In the genomic region with DNA sequence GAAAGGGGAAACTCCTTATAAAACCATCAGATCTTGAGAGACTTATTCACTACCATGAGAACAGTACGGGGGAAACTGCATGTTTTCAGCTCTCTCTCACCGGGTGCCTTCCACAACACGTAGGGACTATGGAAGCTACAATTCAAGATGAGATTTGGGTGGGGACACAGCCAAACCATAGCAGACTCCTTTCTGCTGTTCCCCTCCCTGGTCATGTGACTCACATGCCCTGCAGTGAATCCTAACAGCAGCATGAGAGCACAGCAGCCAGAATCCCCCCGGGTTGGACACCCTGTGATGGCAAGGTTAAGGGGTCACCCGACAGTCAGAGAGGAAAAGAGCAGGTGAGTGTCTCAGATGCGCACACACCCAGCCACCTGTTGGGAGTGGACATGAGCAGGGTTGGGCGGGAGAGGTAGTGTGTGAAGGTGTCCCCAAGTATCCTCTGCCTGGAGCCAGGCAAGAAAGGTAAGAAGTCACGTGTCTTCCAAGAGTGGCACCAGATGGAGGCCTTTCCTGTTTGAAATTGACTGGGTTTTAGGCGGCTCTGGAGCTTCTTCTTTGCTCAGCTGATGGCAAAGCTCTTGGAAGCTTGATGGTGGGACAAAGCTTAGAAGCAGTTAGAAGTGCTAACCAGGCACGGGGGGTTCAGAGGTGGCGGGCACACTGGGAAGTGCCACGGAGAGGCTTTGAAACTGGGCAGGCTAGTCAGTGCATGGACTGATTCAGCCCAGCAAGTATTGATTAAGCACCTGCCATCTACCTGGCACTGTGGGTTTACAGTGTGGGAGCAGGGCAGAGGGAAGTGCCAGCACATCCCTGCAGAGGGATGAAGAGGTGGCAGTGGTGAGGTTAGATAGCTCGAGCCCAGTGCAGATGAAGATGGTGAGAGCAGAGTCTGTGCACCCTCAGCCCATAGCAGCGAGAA, we compare ENCODE assay signal across 12 cellular contexts.
DNase-seq lines count a peak whose midpoint lies in the region; ATAC-seq and TF ChIP-seq lines count a peak whose summit lies in the region.
"Had no signal": no experiment of that assay in that cellular context is flagged by ENCODE, and none has a peak within 500 bp of the region (broad histone marks: within the 10 kb centered on the region; RNA-seq: fewer than 3 reads in every experiment).

No MANE protein-coding gene starts in this region.

- BruUV-seq in mammary epithelial cell (replicated peaks; lab: Mats Ljungman, UMichigan): TSS peak; percentile 82

- H3K27me3 ChIP-seq in KMS-11 (ENCODE audit: insufficient read depth, low read depth): no peaks in the 10 kb centered on the region
- H3K27me3 ChIP-seq in mammary epithelial cell (ENCODE audit: insufficient read depth, low read length): no peaks in the 10 kb centered on the region
- no peaks in the 10 kb centered on the region for H3K27me3 ChIP-seq in mesenchymal stem cell (ENCODE audit: control insufficient read depth in 1 of 2, insufficient read depth in 1 of 2, low read length in 2 of 2)

- peaks cover 2% of the 10 kb centered on the region for H3K27me3 Mint-ChIP-seq in glutamatergic neuron (ENCODE audit: unreplicated experiment)

- in situ Hi-C loops in mammary epithelial cell (cut with MboI; ENCODE audit: low sequenced_read_pairs in 2 of 2): no loop called here

- H4K91ac ChIP-seq in mesenchymal stem cell (ENCODE audit: low read length): peak overlapping the region; percentile 53

- no peaks in the 10 kb centered on the region for H3K79me1 ChIP-seq in mesenchymal stem cell (replicated peaks; ENCODE audit: low read length, poor library complexity, severe bottlenecking)

- no peak for DNase-seq in mammary epithelial cell
- DNase-seq in mesenchymal stem cell: no peak
- DNase-seq in substantia nigra (lab: John Stamatoyannopoulos, UW): no peak
- no peak for DNase-seq in glutamatergic neuron
- DNase-seq in left lobe of liver (ENCODE audit: low spot score): no peak
- DNase-seq: activated CD4-positive, CD25-positive, alpha-beta regulatory T cell; activated naive CD4-positive, alpha-beta T cell treated with anti-CD3 and anti-CD28 coated beads, Interleukin-2, amount 50 U/mL, for 16 hours; stimulated activated CD4-positive, alpha-beta T cell treated with anti-CD3 and anti-CD28 coated beads, Interleukin-1b, Interleukin-23, amount 100 ng/mL, for 48 hours had no signal

- H3K9me3 ChIP-seq in mammary epithelial cell (replicated peaks; ENCODE audit: insufficient read depth, low read length) (no peaks in the 10 kb centered on the region), mesenchymal stem cell (ENCODE audit: control insufficient read depth, low read length) (no peaks in the 10 kb centered on the region)

- CTCF ChIA-PET in mammary epithelial cell (lab: Charles Lee; ENCODE audit: low non-redundant PET): interaction anchor here (0.6 kb wide), 1 partner anchor 64 kb away, joined by 4 read pairs; no protein-coding TSS in a partner anchor

- H3K4me2 ChIP-seq in KMS-11 (peak overlapping the region; percentile 53; the same call in 1 of the 2 replicates), mammary epithelial cell (ENCODE audit: insufficient read depth, low read depth, low read length) (peak overlapping the region; percentile 12), mesenchymal stem cell (ENCODE audit: low read length, poor library complexity, severe bottlenecking) (no peak overlapping the region)

- H3K4me1 Mint-ChIP-seq in glutamatergic neuron (ENCODE audit: low read depth, unreplicated experiment): no peaks in the 10 kb centered on the region
- H3K4me1 Mint-ChIP-seq: memory B cell had no signal

- H3K4ac ChIP-seq in mesenchymal stem cell (ENCODE audit: low read depth in 1 of 2, low read length in 2 of 2): peak overlapping the region in 1 of 2 experiments; percentile 68

- no peak overlapping the region for H3K4me3 Mint-ChIP-seq in glutamatergic neuron (ENCODE audit: unreplicated experiment)
- H3K4me3 Mint-ChIP-seq: memory B cell had no signal

- ATAC-seq in left lobe of liver: no peak
- no peak for ATAC-seq in HG02610 (IDR thresholded peaks at IDR 0.05; ENCODE audit: unreplicated experiment)
- no peak for ATAC-seq in GM21515 (IDR thresholded peaks at IDR 0.05; ENCODE audit: unreplicated experiment)

- H4K8ac ChIP-seq in mesenchymal stem cell (ENCODE audit: low read length): peak overlapping the region; percentile 10

- H3K9me3 Mint-ChIP-seq in glutamatergic neuron (ENCODE audit: unreplicated experiment): peaks cover 7% of the 10 kb centered on the region

- H3K27ac ChIP-seq in KMS-11 (no peak overlapping the region), mammary epithelial cell (ENCODE audit: insufficient read depth, low read depth, low read length) (peak overlapping the region; percentile 65), mesenchymal stem cell (ENCODE audit: low read length, poor library complexity, severe bottlenecking) (peak overlapping the region; percentile 84), substantia nigra (ENCODE audit: low read depth, low read length, poor library complexity, severe bottlenecking) (peak overlapping the region; percentile 97)

- 87% methylated on average over 14 of the region's 14 CpGs for WGBS in mammary epithelial cell (ENCODE audit: low coverage, missing lambda C conversion rate)
- 83% methylated on average over 14 of the region's 14 CpGs for WGBS in mesenchymal stem cell

- TF ChIP-seq CTCF in KMS-11 (conservative IDR thresholded peaks at IDR 0.05; ENCODE audit: low read depth, low read length) (no peak), mammary epithelial cell (conservative IDR thresholded peaks at IDR 0.05 in 1 of 2, IDR thresholded peaks at IDR 0.05 in 1 of 2; ENCODE audit: extremely low read depth in 1 of 2, insufficient read depth in 1 of 2, low read depth in 1 of 2, low read length in 2 of 2) (no peak), glutamatergic neuron (IDR thresholded peaks at IDR 0.05; ENCODE audit: partially characterized antibody, unreplicated experiment) (no peak)

- dilution Hi-C loops in mammary epithelial cell (cut with HindIII; ENCODE audit: low sequenced_read_pairs): loop anchor here (5.0 kb wide), 3 partner anchors 52 to 82 kb away; no protein-coding TSS in a partner anchor

- peak overlapping the region in 1 of 2 experiments; percentile 46 for H3K18ac ChIP-seq in mesenchymal stem cell (ENCODE audit: low read depth in 1 of 2, low read length in 2 of 2)

- H2BK120ac ChIP-seq in mesenchymal stem cell (ENCODE audit: low read depth, low read length): peak overlapping the region; percentile 19

- H3K79me2 ChIP-seq in KMS-11 (ENCODE audit: insufficient read depth, low read depth) (no peaks in the 10 kb centered on the region), mammary epithelial cell (ENCODE audit: insufficient read depth, low read length) (no peaks in the 10 kb centered on the region)

- H2BK15ac ChIP-seq in mesenchymal stem cell (ENCODE audit: low read depth, poor library complexity, severe bottlenecking): peak overlapping the region; percentile 46

- peaks cover 29% of the 10 kb centered on the region for H3K4me1 ChIP-seq in KMS-11 (ENCODE audit: low read depth, poor library complexity, severe bottlenecking)
- H3K4me1 ChIP-seq in mammary epithelial cell (ENCODE audit: insufficient read depth, low read length): peaks cover 36% of the 10 kb centered on the region
- peaks cover 25% of the 10 kb centered on the region for H3K4me1 ChIP-seq in mesenchymal stem cell (ENCODE audit: control insufficient read depth, insufficient read depth, low read depth, low read length)

- H2AK5ac ChIP-seq in mesenchymal stem cell (ENCODE audit: low read length, severe bottlenecking): peak overlapping the region; percentile 97

- H2BK5ac ChIP-seq in mesenchymal stem cell (ENCODE audit: low read depth, low read length, poor library complexity, severe bottlenecking): peak overlapping the region; percentile 49

- no peak overlapping the region for H3K4me3 ChIP-seq in KMS-11 (IDR thresholded peaks at IDR 0.05; ENCODE audit: insufficient read depth, low read depth, low read length)
- H3K4me3 ChIP-seq in mammary epithelial cell (replicated peaks in 1 of 3; ENCODE audit: insufficient read depth in 1 of 3, low read depth in 2 of 3, low read length in 3 of 3): no peak overlapping the region
- H3K4me3 ChIP-seq in mesenchymal stem cell (ENCODE audit: insufficient read depth in 1 of 2, low read depth in 1 of 2, low read length in 2 of 2): no peak overlapping the region

- H2AFZ ChIP-seq in KMS-11 (ENCODE audit: low read depth) (peak overlapping the region; percentile 41; the same call in 1 of the 2 replicates), mammary epithelial cell (ENCODE audit: low read depth, low read length) (no peak overlapping the region), mesenchymal stem cell (ENCODE audit: low read depth, low read length) (no peak overlapping the region)

- H3K36me3 Mint-ChIP-seq in glutamatergic neuron (ENCODE audit: unreplicated experiment): peaks cover 5% of the 10 kb centered on the region

- H3K14ac ChIP-seq in mesenchymal stem cell (ENCODE audit: low read length in 2 of 2): peak overlapping the region in 1 of 2 experiments; percentile 22

- no peak overlapping the region for H3K9ac ChIP-seq in KMS-11
- H3K9ac ChIP-seq in mammary epithelial cell (ENCODE audit: insufficient read depth, low read length): peak overlapping the region; percentile 8
- H3K9ac ChIP-seq in mesenchymal stem cell (ENCODE audit: low read length): peak overlapping the region; percentile 21

- no peaks in the 10 kb centered on the region for H3K36me3 ChIP-seq in KMS-11 (ENCODE audit: insufficient read depth)
- no peaks in the 10 kb centered on the region for H3K36me3 ChIP-seq in mammary epithelial cell (ENCODE audit: insufficient read depth, low read length)
- no peaks in the 10 kb centered on the region for H3K36me3 ChIP-seq in mesenchymal stem cell (ENCODE audit: control insufficient read depth in 1 of 2, insufficient read depth in 2 of 2, low read depth in 1 of 2, low read length in 2 of 2)

- H3K27ac Mint-ChIP-seq in glutamatergic neuron (ENCODE audit: unreplicated experiment): no peak overlapping the region
- H3K27ac Mint-ChIP-seq: memory B cell had no signal

- intact Hi-C loops in mammary epithelial cell (cut with micrococcal nuclease): loop anchor here (1.0 kb wide), 2 partner anchors 23 to 63 kb away; no protein-coding TSS in a partner anchor

- peak overlapping the region; percentile 70 to 85 for H2BK12ac ChIP-seq in mesenchymal stem cell (ENCODE audit: low read length in 2 of 2)

- H3K23ac ChIP-seq in mesenchymal stem cell (ENCODE audit: low read length in 2 of 2): no peak overlapping the region

- H4K20me1 ChIP-seq in KMS-11 (ENCODE audit: insufficient read depth) (no peaks in the 10 kb centered on the region), mammary epithelial cell (ENCODE audit: insufficient read depth, low read length) (no peaks in the 10 kb centered on the region)
